ENCODE assay signal across 9 cellular contexts in the genomic region with DNA sequence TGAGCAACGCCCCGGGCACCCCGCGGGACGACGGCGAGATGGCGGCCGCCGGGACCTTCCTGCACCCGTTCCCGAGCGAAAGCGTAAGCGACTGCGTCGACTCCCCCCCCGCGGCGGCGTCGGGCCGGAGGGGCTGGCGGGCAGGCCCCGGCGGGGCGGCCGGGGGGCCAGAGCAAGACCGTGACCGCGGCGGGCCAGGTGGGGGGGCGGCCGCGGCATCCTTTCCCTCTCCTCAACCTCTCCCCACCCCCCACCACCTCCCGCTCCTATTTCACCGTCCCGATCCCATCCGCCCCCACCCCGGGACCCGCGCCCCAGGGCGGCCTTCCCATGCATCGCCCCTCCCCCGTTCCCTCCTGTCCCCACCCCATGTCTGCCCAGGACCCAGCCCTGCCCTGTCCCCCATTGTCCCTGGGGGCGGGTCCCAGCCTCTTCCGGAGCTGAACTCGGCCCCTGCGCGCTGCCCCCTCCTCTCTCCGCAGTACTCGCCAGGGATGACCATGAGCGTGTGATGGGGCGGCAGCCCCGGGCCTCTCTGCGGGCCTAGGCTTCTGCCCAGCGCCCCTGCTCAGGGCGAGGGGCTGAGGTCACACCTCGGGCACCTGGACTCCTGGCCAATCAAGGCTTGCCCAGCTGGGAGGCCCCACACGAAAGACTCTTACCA. TPM values are rescaled to one million over a fixed set of nuclear protein-coding genes. Genes with fewer than 3 reads are reported as not detected.
DNase-seq lines count a peak whose midpoint lies in the region; ATAC-seq and TF ChIP-seq lines count a peak whose summit lies in the region.
"Had no signal": no experiment of that assay in that cellular context is flagged by ENCODE, and none has a peak within 500 bp of the region (broad histone marks: within the 10 kb centered on the region; RNA-seq: fewer than 3 reads in every experiment).

No MANE protein-coding gene starts in this region.

- peak overlapping the region; percentile 59 for H3K4me3 Mint-ChIP-seq in activated naive CD4-positive, alpha-beta T cell treated with anti-CD3 and anti-CD28 coated beads, Interleukin-2, amount 50 U/mL, for 24 hours

- H3K4me1 ChIP-seq in left lung (peaks cover 19 to 63% of the 10 kb centered on the region in 2 donors), upper lobe of right lung (peaks cover 32% of the 10 kb centered on the region)

- no peak for DNase-seq in activated naive CD4-positive, alpha-beta T cell treated with anti-CD3 and anti-CD28 coated beads, Interleukin-2, amount 50 U/mL, for 72 hours (ENCODE audit: low spot score in 2 of 2)
- no peak for DNase-seq in astrocyte of the cerebellum (ENCODE audit: low read depth)
- DNase-seq in left lung, result no peak
- no peak for DNase-seq in upper lobe of right lung
- no peak for DNase-seq in CD1c-positive myeloid dendritic cell (ENCODE audit: extremely low spot score)
- DNase-seq: activated CD8-positive, alpha-beta memory T cell treated with anti-CD3 and anti-CD28 coated beads, Interleukin-2, amount 50 U/mL, for 48 hours had no signal

- TF ChIP-seq CTCF in astrocyte of the cerebellum (IDR thresholded peaks at IDR 0.05; ENCODE audit: low read depth, low read length, missing control alignments) (no peak), left lung (IDR thresholded peaks at IDR 0.05) (no peak), upper lobe of right lung (IDR thresholded peaks at IDR 0.05) (no peak)

- ATAC-seq in activated naive CD4-positive, alpha-beta T cell treated with anti-CD3 and anti-CD28 coated beads, Interleukin-2, amount 50 U/mL, for 72 hours, result no peak
- no peak for ATAC-seq in left lung
- ATAC-seq in upper lobe of right lung, result no peak
- no peak for ATAC-seq in HG03469 (IDR thresholded peaks at IDR 0.05; ENCODE audit: unreplicated experiment)
- ATAC-seq in HG02763 (IDR thresholded peaks at IDR 0.05; ENCODE audit: unreplicated experiment), result no peak

- H3K9me3 ChIP-seq in left lung (no peaks in the 10 kb centered on the region), upper lobe of right lung (no peaks in the 10 kb centered on the region)

- H3K4me3 ChIP-seq in astrocyte of the cerebellum (ENCODE audit: low read depth, low read length), result peak overlapping the region; percentile 39
- H3K4me3 ChIP-seq in left lung, result peak overlapping the region; percentile 36 to 37
- peak overlapping the region; percentile 45 for H3K4me3 ChIP-seq in upper lobe of right lung

- H3K36me3 ChIP-seq in left lung (peaks cover 0 to 12% of the 10 kb centered on the region in 2 donors), upper lobe of right lung (no peaks in the 10 kb centered on the region)

- no peaks in the 10 kb centered on the region for H3K27me3 Mint-ChIP-seq in activated naive CD4-positive, alpha-beta T cell treated with anti-CD3 and anti-CD28 coated beads, Interleukin-2, amount 50 U/mL, for 24 hours

- H3K27me3 ChIP-seq in left lung, result peaks cover 0 to 65% of the 10 kb centered on the region in 2 donors
- no peaks in the 10 kb centered on the region for H3K27me3 ChIP-seq in upper lobe of right lung

- H3K27ac ChIP-seq in left lung (peak overlapping the region in 1 of 2 donors; percentile 19), upper lobe of right lung (no peak overlapping the region)

- no peak overlapping the region for H3K27ac Mint-ChIP-seq in activated naive CD4-positive, alpha-beta T cell treated with anti-CD3 and anti-CD28 coated beads, Interleukin-2, amount 50 U/mL, for 24 hours
- H3K27ac Mint-ChIP-seq in activated naive CD4-positive, alpha-beta T cell treated with anti-CD3 and anti-CD28 coated beads, Interleukin-2, amount 50 U/mL, for 72 hours, result no peak overlapping the region

- intact Hi-C loops in left lung (cut with DNase I) (no loop called here), upper lobe of right lung (cut with DNase I) (no loop called here)

- H3K36me3 Mint-ChIP-seq in activated naive CD4-positive, alpha-beta T cell treated with anti-CD3 and anti-CD28 coated beads, Interleukin-2, amount 50 U/mL, for 24 hours, result no peaks in the 10 kb centered on the region
- H3K36me3 Mint-ChIP-seq in activated naive CD4-positive, alpha-beta T cell treated with anti-CD3 and anti-CD28 coated beads, Interleukin-2, amount 50 U/mL, for 72 hours, result no peaks in the 10 kb centered on the region

- peaks cover 12% of the 10 kb centered on the region for H3K4me1 Mint-ChIP-seq in activated naive CD4-positive, alpha-beta T cell treated with anti-CD3 and anti-CD28 coated beads, Interleukin-2, amount 50 U/mL, for 24 hours

- H3K9me3 Mint-ChIP-seq in activated naive CD4-positive, alpha-beta T cell treated with anti-CD3 and anti-CD28 coated beads, Interleukin-2, amount 50 U/mL, for 24 hours, result no peaks in the 10 kb centered on the region
- no peaks in the 10 kb centered on the region for H3K9me3 Mint-ChIP-seq in activated naive CD4-positive, alpha-beta T cell treated with anti-CD3 and anti-CD28 coated beads, Interleukin-2, amount 50 U/mL, for 72 hours

- in situ Hi-C loops in astrocyte of the cerebellum (cut with HindIII; ENCODE audit: low sequenced_read_pairs), result no loop called here

RNA-seq across cellular contexts. Expression of gene ISYNA1, which starts 4.1 kb away (rescaled TPM):
- 10 to 100 TPM; 19.7 to 30.8 TPM for total RNA-seq in activated naive CD4-positive, alpha-beta T cell treated with anti-CD3 and anti-CD28 coated beads, Interleukin-2, amount 50 U/mL, for 72 hours
- total RNA-seq in left lung (10 to 100 TPM; 22.8 to 43.9 TPM), upper lobe of right lung (34.6 TPM)

RNA-seq across cellular contexts. Expression of gene SSBP4, which starts 14.7 kb away (rescaled TPM):
- total RNA-seq in activated naive CD4-positive, alpha-beta T cell treated with anti-CD3 and anti-CD28 coated beads, Interleukin-2, amount 50 U/mL, for 72 hours, result 100 to 1,000 TPM in 1 of 2 donors, 10 to 100 TPM in 1; 31.7 to 102 TPM
- 10 to 100 TPM; 49.8 to 79.9 TPM for total RNA-seq in left lung
- 57.3 TPM for total RNA-seq in upper lobe of right lung

RNA-seq across cellular contexts. Expression of gene LRRC25, which starts 36.4 kb away (rescaled TPM):
- not detected for total RNA-seq in activated naive CD4-positive, alpha-beta T cell treated with anti-CD3 and anti-CD28 coated beads, Interleukin-2, amount 50 U/mL, for 72 hours
- 10 to 100 TPM; 14.4 to 53.7 TPM for total RNA-seq in left lung
- total RNA-seq in upper lobe of right lung, result 22.7 TPM

RNA-seq across cellular contexts. Expression of gene GDF15, which starts 47.9 kb away (rescaled TPM):
- total RNA-seq in activated naive CD4-positive, alpha-beta T cell treated with anti-CD3 and anti-CD28 coated beads, Interleukin-2, amount 50 U/mL, for 72 hours, result 1 to 10 TPM in 1 of 2 donors, under 1 TPM in 1; 0.29 to 1.4 TPM
- 100 to 1,000 TPM in 1 of 2 donors, 10 to 100 TPM in 1; 99.0 to 180 TPM for total RNA-seq in left lung
- total RNA-seq in upper lobe of right lung, result 105 TPM

Comparison
In these comparisons a context has a peak if more than half of its experiments do, and no peak if none do; other contexts are left out.
1. RNA of gene LRRC25, which starts 36.4 kb away (total RNA-seq): 14.4 to 53.7 TPM in left lung and 22.7 TPM in upper lobe of right lung (single experiment); not detected in activated naive CD4-positive, alpha-beta T cell treated with anti-CD3 and anti-CD28 coated beads, Interleukin-2, amount 50 U/mL, for 72 hours; every median in the first group is over 10 times any median in the second.
2. Peak in every context shown above with its lines, with median percentiles within 50 percentile points of each other: H3K4me3 ChIP-seq.